Comparison of ENCODE assay signal across 13 cellular contexts in the genomic region with DNA sequence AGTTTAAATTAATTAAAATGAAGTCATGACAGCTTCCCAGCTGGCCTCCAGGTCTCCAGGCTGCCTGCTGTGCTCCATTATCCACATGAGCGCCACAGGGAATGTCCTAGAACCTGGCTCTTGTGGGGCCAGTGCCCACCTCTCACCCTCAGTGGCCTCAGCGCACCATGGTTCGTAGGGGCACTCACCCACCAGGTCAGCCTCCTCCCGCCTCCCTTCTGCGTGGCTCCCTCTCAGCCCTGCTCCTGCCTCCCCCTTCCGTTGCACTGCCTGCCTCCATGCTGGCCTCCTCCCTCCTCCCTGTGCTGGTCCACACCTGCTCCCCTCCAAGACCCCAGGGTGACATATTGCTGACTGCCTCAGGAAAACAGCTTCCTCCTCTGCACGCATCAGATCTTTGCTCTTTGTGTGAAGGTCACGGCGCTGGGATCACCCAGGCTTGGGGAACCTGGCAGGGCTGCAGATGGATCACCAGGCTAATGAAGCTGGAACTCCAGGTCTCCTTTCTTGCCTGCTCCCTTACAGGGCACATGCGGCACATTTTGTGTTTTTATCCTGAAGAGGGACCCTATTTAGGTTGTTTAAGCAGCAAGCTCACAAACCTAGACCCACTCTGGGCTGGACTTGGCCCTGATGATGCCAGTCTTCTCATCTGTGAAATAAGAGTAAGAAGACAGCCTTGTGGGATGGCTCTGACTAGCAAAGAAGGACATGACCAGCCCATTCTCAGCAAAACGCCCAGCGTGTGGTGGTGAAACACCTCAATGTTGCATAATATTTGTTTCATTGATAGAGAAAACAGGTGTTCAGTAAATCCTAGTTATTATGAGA. TPM values are rescaled to one million over a fixed set of nuclear protein-coding genes. Genes with fewer than 3 reads are reported as not detected.
A peak's percentile ranks its signal among the peaks of the same experiment; 100 is the strongest.
DNase-seq lines count a peak whose midpoint lies in the region; ATAC-seq and TF ChIP-seq lines count a peak whose summit lies in the region.
"Had no signal": no experiment of that assay in that cellular context is flagged by ENCODE, and none has a peak within 500 bp of the region (broad histone marks: within the 10 kb centered on the region; RNA-seq: fewer than 3 reads in every experiment).

No MANE protein-coding gene starts in this region.

- DNase-seq in activated naive CD4-positive, alpha-beta T cell (lab: John Stamatoyannopoulos, UW) = no peak
- no peak for DNase-seq in immature natural killer cell
- DNase-seq in upper lobe of right lung = no peak
- DNase-seq in WTC11 (ENCODE audit: low spot score) = no peak
- DNase-seq: activated gamma-delta T cell treated with Interleukin-2 at 50 U/mL for 16 hours, heart left ventricle had no signal

- H3K4me3 ChIP-seq in OCI-LY3 (ENCODE audit: low read length) (peak overlapping the region; percentile 43), upper lobe of right lung (peak overlapping the region; percentile 28)

- peaks cover 78% of the 10 kb centered on the region for H3K4me1 ChIP-seq in OCI-LY3 (ENCODE audit: low read length)
- no peaks in the 10 kb centered on the region for H3K4me1 ChIP-seq in upper lobe of right lung

- H4K20me1 ChIP-seq in OCI-LY3 (ENCODE audit: insufficient read depth, low read length) = no peaks in the 10 kb centered on the region

- H3K36me3 ChIP-seq in OCI-LY3 (replicated peaks; ENCODE audit: low read depth, low read length) = no peaks in the 10 kb centered on the region
- H3K36me3 ChIP-seq in upper lobe of right lung = no peaks in the 10 kb centered on the region
- H3K36me3 ChIP-seq: heart left ventricle, stomach had no signal

- no peaks in the 10 kb centered on the region for H3K79me2 ChIP-seq in OCI-LY3 (ENCODE audit: low read length)

- intact Hi-C loops in upper lobe of right lung (cut with DNase I) = no loop called here

- H3K27me3 ChIP-seq in OCI-LY3 (ENCODE audit: low read depth, low read length) (peaks cover 6% of the 10 kb centered on the region; the same call in 1 of the 2 replicates), upper lobe of right lung (peaks cover 6% of the 10 kb centered on the region)

- TF ChIP-seq CTCF in OCI-LY3 (IDR thresholded peaks at IDR 0.05; ENCODE audit: low read depth, low read length) = no peak
- TF ChIP-seq CTCF in upper lobe of right lung (IDR thresholded peaks at IDR 0.05) = no peak
- no peak for TF ChIP-seq CTCF in WTC11 (IDR thresholded peaks at IDR 0.05)

- H3K27ac Mint-ChIP-seq in activated naive CD4-positive, alpha-beta T cell treated with anti-CD3 and anti-CD28 coated beads, Interleukin-2, amount 50 U/mL, for 24 hours = peak overlapping the region; percentile 55
- H3K27ac Mint-ChIP-seq in immature natural killer cell (no peak overlapping the region), WTC11 (no peak overlapping the region)

- H3K4me1 Mint-ChIP-seq in activated naive CD4-positive, alpha-beta T cell treated with anti-CD3 and anti-CD28 coated beads, Interleukin-2, amount 50 U/mL, for 24 hours = peaks cover 79% of the 10 kb centered on the region
- H3K4me1 Mint-ChIP-seq in immature natural killer cell (peaks cover 42 to 68% of the 10 kb centered on the region in 2 donors), WTC11 (no peaks in the 10 kb centered on the region)

- POLR2A ChIA-PET in WTC11 (lab: Charles Lee) = no interaction called here

- peak overlapping the region; percentile 91 for H3K4me2 ChIP-seq in OCI-LY3 (ENCODE audit: low read length)

- H3K36me3 Mint-ChIP-seq in activated naive CD4-positive, alpha-beta T cell treated with anti-CD3 and anti-CD28 coated beads, Interleukin-2, amount 50 U/mL, for 24 hours = no peaks in the 10 kb centered on the region
- H3K36me3 Mint-ChIP-seq in immature natural killer cell (peaks cover 0 to 8% (median 0%) of the 10 kb centered on the region in 3 donors), WTC11 (no peaks in the 10 kb centered on the region)

- no peaks in the 10 kb centered on the region for H3K27me3 Mint-ChIP-seq in activated naive CD4-positive, alpha-beta T cell treated with anti-CD3 and anti-CD28 coated beads, Interleukin-2, amount 50 U/mL, for 24 hours
- H3K27me3 Mint-ChIP-seq in immature natural killer cell (ENCODE audit: low read depth in 3 of 3) (peaks cover 0 to 10% (median 2%) of the 10 kb centered on the region in 3 donors), WTC11 (ENCODE audit: low read depth) (peaks cover 4% of the 10 kb centered on the region)

- CTCF ChIA-PET in WTC11 (lab: Charles Lee) = interaction anchor here (1.2 kb wide), 1 partner anchor 128 kb away, joined by 4 read pairs; no protein-coding TSS in a partner anchor

- peak overlapping the region; percentile 70 for H3K4me3 Mint-ChIP-seq in activated naive CD4-positive, alpha-beta T cell treated with anti-CD3 and anti-CD28 coated beads, Interleukin-2, amount 50 U/mL, for 24 hours
- H3K4me3 Mint-ChIP-seq in immature natural killer cell = peak overlapping the region; percentile 80 to 95 (median 91)
- H3K4me3 Mint-ChIP-seq in WTC11 = no peak overlapping the region

- H3K9ac ChIP-seq in OCI-LY3 (ENCODE audit: low read length) = peak overlapping the region; percentile 86

- H2AFZ ChIP-seq in OCI-LY3 (ENCODE audit: low read depth, low read length) = no peak overlapping the region

- ATAC-seq in upper lobe of right lung (no peak), HG02642 (IDR thresholded peaks at IDR 0.05; ENCODE audit: poor library complexity, unreplicated experiment) (no peak), WTC11 (no peak), HG02981 (IDR thresholded peaks at IDR 0.05; ENCODE audit: unreplicated experiment) (no peak)
- ATAC-seq: heart left ventricle had no signal

- no peaks in the 10 kb centered on the region for H3K9me3 Mint-ChIP-seq in activated naive CD4-positive, alpha-beta T cell treated with anti-CD3 and anti-CD28 coated beads, Interleukin-2, amount 50 U/mL, for 24 hours
- H3K9me3 Mint-ChIP-seq in immature natural killer cell = no peaks in the 10 kb centered on the region
- no peaks in the 10 kb centered on the region for H3K9me3 Mint-ChIP-seq in WTC11

- no peaks in the 10 kb centered on the region for H3K9me3 ChIP-seq in OCI-LY3 (ENCODE audit: insufficient read depth, low read length)
- H3K9me3 ChIP-seq in upper lobe of right lung = no peaks in the 10 kb centered on the region
- H3K9me3 ChIP-seq: heart left ventricle, stomach had no signal

- H3K27ac ChIP-seq in OCI-LY3 (ENCODE audit: low read length) (peak overlapping the region; percentile 95), upper lobe of right lung (no peak overlapping the region)
- H3K27ac ChIP-seq: epithelial cell of prostate, heart left ventricle had no signal

TF ChIP-seq in WTC11, 78 proteins besides CTCF, POLR2A, EP300 and RAD21:
- TF ChIP-seq GRHL2 (CRISPR knock-in tag; IDR thresholded peaks at IDR 0.05; ENCODE audit: insufficient replicate concordance, severe bottlenecking) (no peak), CREM (CRISPR knock-in tag; IDR thresholded peaks at IDR 0.05) (no peak), ZBTB21 (CRISPR knock-in tag; IDR thresholded peaks at IDR 0.05; ENCODE audit: borderline replicate concordance) (no peak), GTF2I (CRISPR knock-in tag; conservative IDR thresholded peaks at IDR 0.05) (no peak)
- TF ChIP-seq, protein P1, sequence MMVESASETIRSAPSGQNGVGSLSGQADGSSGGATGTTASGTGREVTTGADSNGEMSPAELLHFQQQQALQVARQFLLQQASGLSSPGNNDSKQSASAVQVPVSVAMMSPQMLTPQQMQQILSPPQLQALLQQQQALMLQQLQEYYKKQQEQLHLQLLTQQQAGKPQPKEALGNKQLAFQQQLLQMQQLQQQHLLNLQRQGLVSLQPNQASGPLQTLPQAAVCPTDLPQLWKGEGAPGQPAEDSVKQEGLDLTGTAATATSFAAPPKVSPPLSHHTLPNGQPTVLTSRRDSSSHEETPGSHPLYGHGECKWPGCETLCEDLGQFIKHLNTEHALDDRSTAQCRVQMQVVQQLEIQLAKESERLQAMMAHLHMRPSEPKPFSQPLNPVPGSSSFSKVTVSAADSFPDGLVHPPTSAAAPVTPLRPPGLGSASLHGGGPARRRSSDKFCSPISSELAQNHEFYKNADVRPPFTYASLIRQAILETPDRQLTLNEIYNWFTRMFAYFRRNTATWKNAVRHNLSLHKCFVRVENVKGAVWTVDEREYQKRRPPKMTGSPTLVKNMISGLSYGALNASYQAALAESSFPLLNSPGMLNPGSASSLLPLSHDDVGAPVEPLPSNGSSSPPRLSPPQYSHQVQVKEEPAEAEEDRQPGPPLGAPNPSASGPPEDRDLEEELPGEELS (CRISPR knock-in tag; IDR thresholded peaks at IDR 0.05) = no peak
- TF ChIP-seq, protein P2, sequence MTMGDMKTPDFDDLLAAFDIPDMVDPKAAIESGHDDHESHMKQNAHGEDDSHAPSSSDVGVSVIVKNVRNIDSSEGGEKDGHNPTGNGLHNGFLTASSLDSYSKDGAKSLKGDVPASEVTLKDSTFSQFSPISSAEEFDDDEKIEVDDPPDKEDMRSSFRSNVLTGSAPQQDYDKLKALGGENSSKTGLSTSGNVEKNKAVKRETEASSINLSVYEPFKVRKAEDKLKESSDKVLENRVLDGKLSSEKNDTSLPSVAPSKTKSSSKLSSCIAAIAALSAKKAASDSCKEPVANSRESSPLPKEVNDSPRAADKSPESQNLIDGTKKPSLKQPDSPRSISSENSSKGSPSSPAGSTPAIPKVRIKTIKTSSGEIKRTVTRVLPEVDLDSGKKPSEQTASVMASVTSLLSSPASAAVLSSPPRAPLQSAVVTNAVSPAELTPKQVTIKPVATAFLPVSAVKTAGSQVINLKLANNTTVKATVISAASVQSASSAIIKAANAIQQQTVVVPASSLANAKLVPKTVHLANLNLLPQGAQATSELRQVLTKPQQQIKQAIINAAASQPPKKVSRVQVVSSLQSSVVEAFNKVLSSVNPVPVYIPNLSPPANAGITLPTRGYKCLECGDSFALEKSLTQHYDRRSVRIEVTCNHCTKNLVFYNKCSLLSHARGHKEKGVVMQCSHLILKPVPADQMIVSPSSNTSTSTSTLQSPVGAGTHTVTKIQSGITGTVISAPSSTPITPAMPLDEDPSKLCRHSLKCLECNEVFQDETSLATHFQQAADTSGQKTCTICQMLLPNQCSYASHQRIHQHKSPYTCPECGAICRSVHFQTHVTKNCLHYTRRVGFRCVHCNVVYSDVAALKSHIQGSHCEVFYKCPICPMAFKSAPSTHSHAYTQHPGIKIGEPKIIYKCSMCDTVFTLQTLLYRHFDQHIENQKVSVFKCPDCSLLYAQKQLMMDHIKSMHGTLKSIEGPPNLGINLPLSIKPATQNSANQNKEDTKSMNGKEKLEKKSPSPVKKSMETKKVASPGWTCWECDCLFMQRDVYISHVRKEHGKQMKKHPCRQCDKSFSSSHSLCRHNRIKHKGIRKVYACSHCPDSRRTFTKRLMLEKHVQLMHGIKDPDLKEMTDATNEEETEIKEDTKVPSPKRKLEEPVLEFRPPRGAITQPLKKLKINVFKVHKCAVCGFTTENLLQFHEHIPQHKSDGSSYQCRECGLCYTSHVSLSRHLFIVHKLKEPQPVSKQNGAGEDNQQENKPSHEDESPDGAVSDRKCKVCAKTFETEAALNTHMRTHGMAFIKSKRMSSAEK (CRISPR knock-in tag; IDR thresholded peaks at IDR 0.05; ENCODE audit: borderline replicate concordance) = no peak

RNA-seq across cellular contexts. Expression of a gene that starts 47.9 kb away (rescaled TPM):
- 10 to 100 TPM; 69.7 to 92.8 (median 73.6) TPM for polyA plus RNA-seq in immature natural killer cell
- total RNA-seq in upper lobe of right lung = 43.1 TPM
- 1.1 to 1.7 TPM (median 1.3 TPM) in 3 replicates for total RNA-seq in WTC11 (2021)
- total RNA-seq: myocyte had no signal

Comparison
In these comparisons a context has a peak if more than half of its experiments do, and no peak if none do; other contexts are left out.
1. RNA of a gene that starts 47.9 kb away (total RNA-seq): 43.1 TPM in upper lobe of right lung (single experiment); 1.1 to 1.7 TPM in WTC11; every median in the first group is over 10 times any median in the second.